Comparison of ENCODE assay signal across 8 cellular contexts in the genomic region with DNA sequence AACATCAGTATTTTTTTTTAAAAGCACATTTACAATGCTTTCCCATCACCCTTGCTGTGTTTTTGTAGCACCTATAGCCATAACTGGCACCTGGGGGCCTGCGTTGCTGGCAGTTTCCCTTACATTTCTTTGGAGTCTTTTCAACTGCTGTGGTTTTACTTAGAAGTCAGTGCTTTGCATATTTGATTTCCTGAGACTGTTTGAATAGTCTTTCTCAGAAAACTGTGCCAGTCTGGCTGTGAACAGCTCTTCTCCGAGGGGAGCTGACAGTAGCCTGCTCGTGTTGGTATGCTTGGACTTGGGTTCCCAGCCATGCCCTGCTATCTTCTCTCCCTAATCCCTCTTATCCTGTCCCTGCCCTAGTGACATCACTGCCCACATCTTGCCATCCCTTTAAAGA.
DNase-seq lines count a peak whose midpoint lies in the region; ATAC-seq and TF ChIP-seq lines count a peak whose summit lies in the region.

No MANE protein-coding gene starts in this region.

- H3K18ac ChIP-seq in mesendoderm (ENCODE audit: low read length) = no peak overlapping the region

- intact Hi-C loops in heart right ventricle (cut with DNase I) = no loop called here

- no peak overlapping the region for H2BK15ac ChIP-seq in mesendoderm (replicated peaks; ENCODE audit: low read depth)

- WGBS in mesendoderm (ENCODE audit: extremely low coverage, insufficient coverage, low lambda C conversion rate) = no CpG with 5 or more reads among the region's 3 CpGs
- WGBS in heart right ventricle, 2 donors = 51 to 65% methylated on average over 3 of the region's 3 CpGs

- H3K4ac ChIP-seq in mesendoderm (ENCODE audit: low read depth, low read length) = no peak overlapping the region

- no peak overlapping the region for H2BK5ac ChIP-seq in mesendoderm (ENCODE audit: low read length)

- H3K36me3 ChIP-seq in mesendoderm (ENCODE audit: control insufficient read depth, insufficient read depth, low read length) = no peaks in the 10 kb centered on the region
- H3K36me3 ChIP-seq in heart right ventricle = peaks cover 0 to 8% (median 0%) of the 10 kb centered on the region in 9 donors

- no peaks in the 10 kb centered on the region for H3K79me1 ChIP-seq in mesendoderm (ENCODE audit: low read length)

- no peak overlapping the region for H3K9ac ChIP-seq in mesendoderm (ENCODE audit: low read length)

- no peaks in the 10 kb centered on the region for H3K79me2 ChIP-seq in mesendoderm (ENCODE audit: control insufficient read depth, insufficient read depth, low read length)

- H3K4me3 ChIP-seq in mesendoderm (ENCODE audit: low read length) (no peak overlapping the region), heart right ventricle (no peak overlapping the region)

- H3K56ac ChIP-seq in mesendoderm (ENCODE audit: low read length) = no peak overlapping the region

- no peak overlapping the region for H2BK120ac ChIP-seq in mesendoderm (ENCODE audit: low read depth, low read length)

- no peak overlapping the region for H4K8ac ChIP-seq in mesendoderm (ENCODE audit: low read depth, low read length)

- H3K27me3 ChIP-seq in mesendoderm (ENCODE audit: insufficient read depth, low read length, poor library complexity) (no peaks in the 10 kb centered on the region), heart right ventricle (no peaks in the 10 kb centered on the region)

- TF ChIP-seq CTCF in heart right ventricle (IDR thresholded peaks at IDR 0.05) = no peak

- ATAC-seq in GM18520 (IDR thresholded peaks at IDR 0.05; ENCODE audit: unreplicated experiment) (peak; percentile 79), HG03108 (IDR thresholded peaks at IDR 0.05; ENCODE audit: unreplicated experiment) (peak; percentile 82), heart right ventricle (no peak), GM21515 (IDR thresholded peaks at IDR 0.05; ENCODE audit: unreplicated experiment) (no peak)

- no peak overlapping the region for H2AK5ac ChIP-seq in mesendoderm (ENCODE audit: low read length)

- H3K9me3 ChIP-seq in heart right ventricle = no peaks in the 10 kb centered on the region

- no peak overlapping the region for H3K23ac ChIP-seq in mesendoderm (ENCODE audit: low read length)

- no peak overlapping the region for H3K27ac ChIP-seq in mesendoderm (ENCODE audit: low read depth, low read length)
- peak overlapping the region in 1 of 10 donors; percentile 64 for H3K27ac ChIP-seq in heart right ventricle

- no peak overlapping the region for H3K4me2 ChIP-seq in mesendoderm (ENCODE audit: low read length)

- H3K4me1 ChIP-seq in mesendoderm (ENCODE audit: control insufficient read depth, low read depth, low read length) = no peaks in the 10 kb centered on the region
- peaks cover 0 to 10% (median 0%) of the 10 kb centered on the region in 9 donors for H3K4me1 ChIP-seq in heart right ventricle

- no peak overlapping the region for H4K5ac ChIP-seq in mesendoderm (ENCODE audit: low read length)

- DNase-seq in activated CD4-positive, alpha-beta T cell treated with anti-CD3 and anti-CD28 coated beads, Interleukin-2, amount 50 U/mL, for 48 hours = peak; percentile 51 to 63
- peak; percentile 18 for DNase-seq in mesendoderm
- DNase-seq in amygdala (lab: John Stamatoyannopoulos, UW) = no peak
- no peak for DNase-seq in SHP77 treated with DMSO at 0.1 percent for 48 hours (lab: John Stamatoyannopoulos, UW)
- DNase-seq in heart right ventricle = no peak

Comparison
In these comparisons a context has a peak if more than half of its experiments do, and no peak if none do; other contexts are left out.
1. ATAC-seq: peak in GM18520 (single experiment) and HG03108 (single experiment); none in heart right ventricle (0 of 8) and GM21515 (single experiment).
2. DNase-seq: peak in activated CD4-positive, alpha-beta T cell treated with anti-CD3 and anti-CD28 coated beads, Interleukin-2, amount 50 U/mL, for 48 hours (2 of 2) and mesendoderm (single experiment); none in amygdala (0 of 56), SHP77 treated with DMSO at 0.1 percent for 48 hours (single experiment) and heart right ventricle (0 of 2).